7 cellular contexts compared by ENCODE assay signal in genomic region chr4:25088342-25088952, GRCh38. TPM values are rescaled to one million over a fixed set of nuclear protein-coding genes. Genes with fewer than 3 reads are reported as not detected.
DNase-seq lines count a peak whose midpoint lies in the region; ATAC-seq and TF ChIP-seq lines count a peak whose summit lies in the region.

No MANE protein-coding gene starts in this region.

- peaks cover 0 to 4% (median 0%) of the 10 kb centered on the region in 4 donors for H3K9me3 ChIP-seq in sigmoid colon

- no peak for TF ChIP-seq CTCF in HL-60 (IDR thresholded peaks at IDR 0.05; ENCODE audit: insufficient read depth, low read length)
- no peak for TF ChIP-seq CTCF in coronary artery (IDR thresholded peaks at IDR 0.05)
- TF ChIP-seq CTCF in sigmoid colon (IDR thresholded peaks at IDR 0.05), result no peak

- peaks cover 13% of the 10 kb centered on the region for H3K27me3 ChIP-seq in HL-60 (ENCODE audit: insufficient read depth, poor library complexity, severe bottlenecking)
- no peaks in the 10 kb centered on the region for H3K27me3 ChIP-seq in sigmoid colon

- H3K27ac ChIP-seq in HL-60 (replicated peaks) (no peak overlapping the region), coronary artery (no peak overlapping the region), sigmoid colon (peak overlapping the region in 1 of 4 donors; percentile 33)

- intact Hi-C loops in sigmoid colon (cut with DNase I), result no loop called here

- ATAC-seq in GM19372 (IDR thresholded peaks at IDR 0.05; ENCODE audit: low read depth, unreplicated experiment) (peak; percentile 41), GM19328 (IDR thresholded peaks at IDR 0.05; ENCODE audit: unreplicated experiment) (no peak)

- TF ChIP-seq POLR2A in sigmoid colon (IDR thresholded peaks at IDR 0.05), result no peak

- no peaks in the 10 kb centered on the region for H3K36me3 ChIP-seq in sigmoid colon

- no peak for TF ChIP-seq EP300 in sigmoid colon (IDR thresholded peaks at IDR 0.05)

- 7 to 14% methylated on average over 37 of the region's 37 CpGs for WGBS in sigmoid colon, 2 donors

- H3K4me1 ChIP-seq in sigmoid colon, result peaks cover 0 to 41% (median 33%) of the 10 kb centered on the region in 4 donors

- H3K4me3 ChIP-seq in HL-60 (replicated peaks; ENCODE audit: insufficient read depth, low read length) (peak overlapping the region; percentile 46), coronary artery (peak overlapping the region; percentile 66), sigmoid colon (peak overlapping the region; percentile 3 to 41 (median 28))

- DNase-seq in HL-60 (ENCODE audit: low read depth in 1 of 2, low spot score in 1 of 2) (peak; percentile 16 to 50), coronary artery (ENCODE audit: low spot score) (no peak), sigmoid colon (no peak), NCI-H146 treated with DMSO at 0.1 percent for 48 hours (lab: John Stamatoyannopoulos, UW; ENCODE audit: unreplicated experiment) (no peak), pons (ENCODE audit: low spot score) (no peak)

RNA-seq across cellular contexts. Expression of gene LGI2, which starts 57.7 kb away (rescaled TPM):
- 1 to 10 TPM; 1.2 to 6.7 (median 3.5) TPM for total RNA-seq in sigmoid colon
- 1 to 10 TPM in 1 of 3 donors, under 1 TPM in 1, not detected in 1; 0.23 to 1.1 TPM for polyA plus RNA-seq in sigmoid colon

Comparison
In these comparisons a context has a peak if more than half of its experiments do, and no peak if none do; other contexts are left out.
1. DNase-seq: peak in HL-60 (2 of 2); none in coronary artery (single experiment), sigmoid colon (single experiment), NCI-H146 treated with DMSO at 0.1 percent for 48 hours (single experiment) and pons (single experiment).
2. Peak in every context shown above with its lines, with median percentiles within 50 percentile points of each other: H3K4me3 ChIP-seq.